ENCODE assay signal across 27 cellular contexts in genomic region chr14:94461526-94462218, GRCh38. TPM values are rescaled to one million over a fixed set of nuclear protein-coding genes. Genes with fewer than 3 reads are reported as not detected.
"Had no signal": no experiment of that assay in that cellular context is flagged by ENCODE, and none has a peak within 500 bp of the region (broad histone marks: within the 10 kb centered on the region; RNA-seq: fewer than 3 reads in every experiment).

No MANE protein-coding gene starts in this region.

- ATAC-seq: activated CD8-positive, alpha-beta T cell treated with anti-CD3 and anti-CD28 coated beads, Interleukin-2, amount 10 ng/mL, durations not matched to agents 7 days and 5 days; activated T-cell treated with anti-CD3 and anti-CD28 coated beads, Interleukin-2, amount 50 U/mL, for 4 hours; effector memory CD8-positive, alpha-beta T cell; gastrocnemius medialis; left ventricle myocardium superior; sciatic nerve; stimulated activated memory B cell treated with anti-CD40 and anti-IgM and Interleukin-4, amounts not matched to agents 10 μg/mL and 1 μg/mL and 100 μg/mL, for 72 hours; T-helper 17 cell had no signal

- H3K4me3 ChIP-seq: adrenal gland, ascending aorta, esophagus muscularis mucosa, gastrocnemius medialis, stomach, suprapubic skin, tibial nerve, uterus had no signal

- DNase-seq: activated CD4-positive, alpha-beta T cell treated with anti-CD3 and anti-CD28 coated beads, Interleukin-2, amount 10 ng/mL, durations not matched to agents 7 days and 5 days; activated CD4-positive, CD25-positive, alpha-beta regulatory T cell treated with anti-CD3 and anti-CD28 coated beads, Interleukin-2, amount 50 U/mL, for 72 hours; activated CD8-positive, alpha-beta T cell treated with anti-CD3 and anti-CD28 coated beads, Interleukin-2, amount 10 ng/mL, durations not matched to agents 7 days and 5 days; activated naive CD4-positive, alpha-beta T cell; activated T-cell treated with anti-CD3 and anti-CD28 coated beads, Interleukin-2, amount 50 U/mL, for 4 hours; central memory CD4-positive, alpha-beta T cell; effector memory CD8-positive, alpha-beta T cell; gastrocnemius medialis; hippocampal formation; left ventricle myocardium superior; small intestine; stimulated activated CD4-positive, alpha-beta T cell treated with anti-CD3 and anti-CD28 coated beads, Interleukin-2, amount 100 ng/mL, for 24 hours; stomach; T-helper 17 cell; uterus had no signal

- H2AFZ ChIP-seq: parathyroid adenoma had no signal

- H3K36me3 ChIP-seq: adrenal gland, ascending aorta, esophagus muscularis mucosa, gastrocnemius medialis, stomach, suprapubic skin, tibial nerve, uterus had no signal

- H3K79me2 ChIP-seq: parathyroid adenoma had no signal

- H3K27me3 ChIP-seq: adrenal gland, ascending aorta, gastrocnemius medialis, stomach, suprapubic skin, tibial nerve, uterus had no signal

- FAIRE-seq: small intestine had no signal

- H3K9ac ChIP-seq: parathyroid adenoma had no signal

- H3K9me3 ChIP-seq: adrenal gland, ascending aorta, gastrocnemius medialis, suprapubic skin had no signal

- H3K27ac ChIP-seq: adrenal gland, ascending aorta, esophagus muscularis mucosa, gastrocnemius medialis, parathyroid adenoma, stomach, suprapubic skin, tibial nerve, uterus, VCaP had no signal

- H3K4me1 ChIP-seq: adrenal gland, ascending aorta, esophagus muscularis mucosa, gastrocnemius medialis, parathyroid adenoma, stomach, tibial nerve, uterus had no signal

RNA-seq across cellular contexts. Expression of gene SERPINA11, which starts 9.1 kb away (rescaled TPM):
- total RNA-seq: activated CD4-positive, alpha-beta T cell treated with anti-CD3 and anti-CD28 coated beads, Interleukin-2, amount 10 ng/mL, durations not matched to agents 7 days and 5 days; activated CD8-positive, alpha-beta T cell treated with anti-CD3 and anti-CD28 coated beads, Interleukin-2, amount 10 ng/mL, durations not matched to agents 7 days and 5 days; activated T-cell treated with anti-CD3 and anti-CD28 coated beads, Interleukin-2, amount 50 U/mL, for 4 hours; activated T-helper 2 cell treated with anti-CD3 and anti-CD28 coated beads, Interferon-gamma antibody, Interleukin-2, Interleukin-4, amounts not matched to agents 10 μg/mL and 5 μg/mL and 100 μg/mL, durations not matched to agents 14 hours and 24 hours and 36 hours; adrenal gland; ascending aorta; dermis microvascular lymphatic vessel endothelial cell; esophagus muscularis mucosa; left ventricle myocardium superior; natural killer cell treated with Interleukin-12 subunit alpha and Interleukin-12 subunit beta and Interleukin-15 and Interleukin-18, amount 100 ng/mL, for 72 hours; sciatic nerve; stomach; suprapubic skin; T-helper 17 cell; tibial nerve; uterus had no signal
- polyA plus RNA-seq: adrenal gland had no signal

RNA-seq across cellular contexts. Expression of gene SERPINA9, which starts 14.3 kb away (rescaled TPM):
- total RNA-seq: activated CD4-positive, alpha-beta T cell treated with anti-CD3 and anti-CD28 coated beads, Interleukin-2, amount 10 ng/mL, durations not matched to agents 7 days and 5 days; activated CD8-positive, alpha-beta T cell treated with anti-CD3 and anti-CD28 coated beads, Interleukin-2, amount 10 ng/mL, durations not matched to agents 7 days and 5 days; activated T-cell treated with anti-CD3 and anti-CD28 coated beads, Interleukin-2, amount 50 U/mL, for 4 hours; activated T-helper 2 cell treated with anti-CD3 and anti-CD28 coated beads, Interferon-gamma antibody, Interleukin-2, Interleukin-4, amounts not matched to agents 10 μg/mL and 5 μg/mL and 100 μg/mL, durations not matched to agents 14 hours and 24 hours and 36 hours; adrenal gland; ascending aorta; dermis microvascular lymphatic vessel endothelial cell; esophagus muscularis mucosa; gastrocnemius medialis; left ventricle myocardium superior; natural killer cell treated with Interleukin-12 subunit alpha and Interleukin-12 subunit beta and Interleukin-15 and Interleukin-18, amount 100 ng/mL, for 72 hours; sciatic nerve; stomach; T-helper 17 cell; tibial nerve; uterus had no signal
- polyA plus RNA-seq: adrenal gland had no signal

RNA-seq across cellular contexts. Expression of gene SERPINA12, which starts 47.6 kb away (rescaled TPM):
- total RNA-seq: activated CD4-positive, alpha-beta T cell treated with anti-CD3 and anti-CD28 coated beads, Interleukin-2, amount 10 ng/mL, durations not matched to agents 7 days and 5 days; activated CD8-positive, alpha-beta T cell treated with anti-CD3 and anti-CD28 coated beads, Interleukin-2, amount 10 ng/mL, durations not matched to agents 7 days and 5 days; activated T-cell treated with anti-CD3 and anti-CD28 coated beads, Interleukin-2, amount 50 U/mL, for 4 hours; activated T-helper 2 cell treated with anti-CD3 and anti-CD28 coated beads, Interferon-gamma antibody, Interleukin-2, Interleukin-4, amounts not matched to agents 10 μg/mL and 5 μg/mL and 100 μg/mL, durations not matched to agents 14 hours and 24 hours and 36 hours; adrenal gland; ascending aorta; dermis microvascular lymphatic vessel endothelial cell; esophagus muscularis mucosa; gastrocnemius medialis; left ventricle myocardium superior; natural killer cell treated with Interleukin-12 subunit alpha and Interleukin-12 subunit beta and Interleukin-15 and Interleukin-18, amount 100 ng/mL, for 72 hours; sciatic nerve; stomach; T-helper 17 cell; tibial nerve; uterus had no signal
- polyA plus RNA-seq: adrenal gland had no signal
